ENCODE assay signal across 12 cellular contexts in genomic region chr2:234550056-234550455, GRCh38. TPM values are rescaled to one million over a fixed set of nuclear protein-coding genes. Genes with fewer than 3 reads are reported as not detected.
DNase-seq lines count a peak whose midpoint lies in the region; ATAC-seq, FAIRE-seq and TF ChIP-seq lines count a peak whose summit lies in the region.
"Had no signal": no experiment of that assay in that cellular context is flagged by ENCODE, and none has a peak within 500 bp of the region (broad histone marks: within the 10 kb centered on the region; RNA-seq: fewer than 3 reads in every experiment).

No MANE protein-coding gene starts in this region.

- H3K9me2 ChIP-seq in PC-3 (replicated peaks; ENCODE audit: low read length) = no peaks in the 10 kb centered on the region

- TF ChIP-seq POLR2A in spleen (IDR thresholded peaks at IDR 0.05) = no peak

- H3K36me3 ChIP-seq in PC-3 (ENCODE audit: low read depth, low read length) (no peaks in the 10 kb centered on the region), smooth muscle cell (ENCODE audit: low read depth) (no peaks in the 10 kb centered on the region), spleen (no peaks in the 10 kb centered on the region)

- H4K20me1 ChIP-seq in PC-3 (ENCODE audit: low read length) (no peaks in the 10 kb centered on the region), smooth muscle cell (ENCODE audit: low read depth) (no peaks in the 10 kb centered on the region)

- no peak overlapping the region for H3K4me3 Mint-ChIP-seq in T-helper 2 cell treated with Interferon-gamma antibody and Interleukin-4, amounts not matched to agents 5 μg/mL and 100 μg/mL, for 36 hours
- H3K4me3 Mint-ChIP-seq: CD4-positive, CD25-positive, alpha-beta regulatory T cell; GM23338 had no signal

- no peaks in the 10 kb centered on the region for H3F3A ChIP-seq in PC-3 (ENCODE audit: low read length, unreplicated experiment)
- no peaks in the 10 kb centered on the region for H3F3A ChIP-seq in smooth muscle cell (ENCODE audit: low read depth)

- intact Hi-C loops in PC-3 (cut with micrococcal nuclease) (loop anchor here (1.0 to 10.0 kb wide), 4 partner anchors 125 to 557 kb away; partner anchors contain the start of gene SH3BP4), spleen (cut with DNase I; ENCODE audit: low total_unique reads) (loop anchor here (5.0 kb wide), 1 partner anchor 567 kb away; no protein-coding TSS in a partner anchor)

- no peak overlapping the region for H3K9ac ChIP-seq in PC-3 (ENCODE audit: low read length)
- H3K9ac ChIP-seq in smooth muscle cell (ENCODE audit: low read depth) = no peak overlapping the region

- H3K27me3 Mint-ChIP-seq in T-helper 2 cell treated with Interferon-gamma antibody and Interleukin-4, amounts not matched to agents 5 μg/mL and 100 μg/mL, for 36 hours (ENCODE audit: low read depth) = peaks cover 14% of the 10 kb centered on the region

- H3K4me1 ChIP-seq in PC-3 (ENCODE audit: insufficient read depth, low read length) = peaks cover 4% of the 10 kb centered on the region; the same call in 1 of the 2 replicates
- peaks cover 5% of the 10 kb centered on the region for H3K4me1 ChIP-seq in smooth muscle cell (ENCODE audit: low read depth)
- H3K4me1 ChIP-seq in spleen = peaks cover under 1 to 12% (median 10%) of the 10 kb centered on the region in 6 donors

- H3K4me1 Mint-ChIP-seq in T-helper 2 cell treated with Interferon-gamma antibody and Interleukin-4, amounts not matched to agents 5 μg/mL and 100 μg/mL, for 36 hours (ENCODE audit: low read depth) = peaks cover 6% of the 10 kb centered on the region

- H3K9me3 Mint-ChIP-seq in T-helper 2 cell treated with Interferon-gamma antibody and Interleukin-4, amounts not matched to agents 5 μg/mL and 100 μg/mL, for 36 hours = peaks cover 2% of the 10 kb centered on the region
- H3K9me3 Mint-ChIP-seq: GM23338 had no signal

- no peak overlapping the region for H3K27ac Mint-ChIP-seq in T-helper 2 cell treated with Interferon-gamma antibody and Interleukin-4, amounts not matched to agents 5 μg/mL and 100 μg/mL, for 36 hours
- H3K27ac Mint-ChIP-seq: CD4-positive, CD25-positive, alpha-beta regulatory T cell; GM23338 had no signal

- H3K79me2 ChIP-seq in PC-3 (ENCODE audit: low read length) = no peaks in the 10 kb centered on the region
- H3K79me2 ChIP-seq in smooth muscle cell (ENCODE audit: low read depth) = no peaks in the 10 kb centered on the region

- CTCF ChIA-PET in PC-3 (lab: Charles Lee) = no interaction called here

- H3K9me3 ChIP-seq in PC-3 (ENCODE audit: low read length) = no peaks in the 10 kb centered on the region
- no peaks in the 10 kb centered on the region for H3K9me3 ChIP-seq in smooth muscle cell (replicated peaks; ENCODE audit: low read depth)
- peaks cover 0 to under 1% (median 0%) of the 10 kb centered on the region in 8 donors for H3K9me3 ChIP-seq in spleen

- no peaks in the 10 kb centered on the region for H3K36me3 Mint-ChIP-seq in T-helper 2 cell treated with Interferon-gamma antibody and Interleukin-4, amounts not matched to agents 5 μg/mL and 100 μg/mL, for 36 hours (ENCODE audit: low read depth)
- H3K36me3 Mint-ChIP-seq: CD4-positive, CD25-positive, alpha-beta regulatory T cell had no signal

- H3K4me3 ChIP-seq in PC-3 (ENCODE audit: low read length) (no peak overlapping the region), smooth muscle cell (no peak overlapping the region), spleen (no peak overlapping the region)
- H3K4me3 ChIP-seq: GM12878, GM23338, K562 had no signal

- DNase-seq in GM03348 (ENCODE audit: low spot score) = peak; percentile 29
- no peak for DNase-seq in PC-3
- DNase-seq in astrocyte of the hippocampus (ENCODE audit: low read depth, low spot score) = peak; percentile 63
- no peak for DNase-seq in smooth muscle cell (lab: John Stamatoyannopoulos, UW; ENCODE audit: unreplicated experiment)
- no peak for DNase-seq in frontal cortex (ENCODE audit: low spot score in 2 of 2)
- DNase-seq in spleen = no peak
- no peak for DNase-seq in T-helper 2 cell treated with Interferon-gamma antibody and Interleukin-4, amounts not matched to agents 5 μg/mL and 100 μg/mL, for 36 hours (ENCODE audit: low spot score)
- DNase-seq in islet precursor cell = no peak

- FAIRE-seq in frontal cortex (lab: Jason Lieb, UNC) = no peak

- H2AFZ ChIP-seq in PC-3 (ENCODE audit: low read length) (peak overlapping the region; percentile 44; the same call in 1 of the 2 replicates), smooth muscle cell (ENCODE audit: low read depth) (no peak overlapping the region)

- WGBS in smooth muscle cell (ENCODE audit: low lambda C conversion rate) = 59% methylated on average over 7 of the region's 7 CpGs
- WGBS in spleen, 5 donors = 77 to 87% (median 83%) methylated on average over 7 of the region's 7 CpGs

- H3K27ac ChIP-seq in PC-3 (ENCODE audit: low read length) = no peak overlapping the region
- H3K27ac ChIP-seq in smooth muscle cell (ENCODE audit: low read depth) = no peak overlapping the region
- H3K27ac ChIP-seq in spleen = no peak overlapping the region

- peak overlapping the region; percentile 56 for H3K4me2 ChIP-seq in PC-3 (ENCODE audit: low read length)
- peak overlapping the region; percentile 42 for H3K4me2 ChIP-seq in smooth muscle cell

- ATAC-seq in PC-3 = no peak

- H3K27me3 ChIP-seq in PC-3 (ENCODE audit: low read length) = no peaks in the 10 kb centered on the region
- peaks cover 5% of the 10 kb centered on the region for H3K27me3 ChIP-seq in smooth muscle cell (ENCODE audit: low read depth)
- peaks cover 0 to 27% (median 2%) of the 10 kb centered on the region in 7 donors for H3K27me3 ChIP-seq in spleen (replicated peaks in 1 of 7)

- TF ChIP-seq CTCF in PC-3 (conservative IDR thresholded peaks at IDR 0.05; ENCODE audit: low read depth, low read length) (no peak), smooth muscle cell (IDR thresholded peaks at IDR 0.05; ENCODE audit: borderline replicate concordance, insufficient read depth, poor library complexity, severe bottlenecking) (no peak), spleen (IDR thresholded peaks at IDR 0.05 in 8 of 11, conservative IDR thresholded peaks at IDR 0.05 in 3 of 11) (no peak)

- POLR2A ChIA-PET in PC-3 (lab: Charles Lee; ENCODE audit: unreplicated experiment) = no interaction called here

- no TSS peak for BruUV-seq in PC-3 (replicated peaks; lab: Mats Ljungman, UMichigan)

RNA-seq across cellular contexts. Expression of gene ARL4C, which starts 53.2 kb away (rescaled TPM):
- total RNA-seq in PC-3 (2014; rRNA removed) = 19.9 and 21.7 TPM in 2 replicates
- 8.0 and 9.1 TPM in 2 replicates for total RNA-seq in smooth muscle cell
- polyA plus RNA-seq in smooth muscle cell = 9.5 and 18.3 TPM in 2 replicates
- 41.2 TPM for total RNA-seq in frontal cortex
- 100 to 1,000 TPM in 1 of 7 donors, 10 to 100 TPM in 6; 45.4 to 148 (median 75.0) TPM for total RNA-seq in spleen
- polyA plus RNA-seq in spleen = 10 to 100 TPM; 12.2 to 24.4 (median 20.4) TPM

Comparison
In these comparisons a context has a peak if more than half of its experiments do, and no peak if none do; other contexts are left out.
1. DNase-seq: peak in GM03348 (single experiment) and astrocyte of the hippocampus (single experiment); none in PC-3 (single experiment), smooth muscle cell (single experiment), frontal cortex (0 of 2), spleen (single experiment), T-helper 2 cell treated with Interferon-gamma antibody and Interleukin-4, amounts not matched to agents 5 μg/mL and 100 μg/mL, for 36 hours (single experiment) and islet precursor cell (single experiment).